In the genomic region with DNA sequence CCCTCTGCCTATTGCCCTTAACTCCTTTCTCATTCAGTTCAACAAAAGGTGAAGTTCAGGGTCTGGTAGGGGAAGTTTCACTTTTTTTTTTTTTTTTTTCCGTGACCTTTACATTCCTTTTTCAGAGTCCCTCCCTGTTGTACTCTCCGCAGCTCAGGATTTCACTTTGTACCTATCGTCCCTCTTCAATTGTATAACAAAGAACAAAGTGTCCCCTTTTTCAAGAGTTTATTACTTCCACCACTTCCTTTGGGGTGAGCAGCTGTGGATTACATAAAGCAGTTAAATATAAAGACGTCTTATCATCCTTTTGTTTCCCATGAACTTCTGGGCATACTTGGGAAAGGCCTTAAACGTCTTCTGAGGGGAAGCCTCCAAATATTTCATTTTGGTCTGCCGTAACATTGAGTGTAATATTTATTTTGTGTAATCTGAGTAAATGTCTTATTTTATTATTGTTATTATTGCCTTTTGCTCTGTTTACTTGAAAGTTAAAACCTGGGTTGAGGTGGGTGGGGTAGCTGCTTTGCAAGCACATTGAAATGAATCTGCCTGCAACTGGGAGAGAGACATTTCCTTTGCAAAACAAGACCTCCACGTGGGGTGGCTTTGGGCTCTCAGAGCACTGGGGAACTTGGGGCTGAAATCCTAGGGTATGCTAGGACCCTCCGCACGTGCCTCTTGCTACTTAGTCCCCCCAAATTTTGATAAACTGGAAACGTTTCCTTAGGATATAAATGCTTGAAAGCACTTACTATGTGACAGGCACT, we compare ENCODE assay signal across 16 cellular contexts.
"Had no signal": no experiment of that assay in that cellular context is flagged by ENCODE, and none has a peak within 500 bp of the region (broad histone marks: within the 10 kb centered on the region; RNA-seq: fewer than 3 reads in every experiment).

No MANE protein-coding gene starts in this region.

- H3K4me3 ChIP-seq: colonic mucosa, heart left ventricle, smooth muscle cell, suprapubic skin had no signal

- H3K9me3 ChIP-seq: colonic mucosa, heart left ventricle, suprapubic skin had no signal

- H3K4me1 Mint-ChIP-seq: activated naive CD4-positive, alpha-beta T cell treated with anti-CD3 and anti-CD28 coated beads, Interleukin-2, amount 50 U/mL, for 24 hours had no signal

- H3K36me3 ChIP-seq: colonic mucosa, heart left ventricle had no signal

- H3K27me3 Mint-ChIP-seq: activated CD4-positive, alpha-beta T cell treated with anti-CD3 and anti-CD28 coated beads, Interleukin-2, amount 10 ng/mL, durations not matched to agents 24 days and 14 days; activated naive CD4-positive, alpha-beta T cell treated with anti-CD3 and anti-CD28 coated beads, Interleukin-2, amount 50 U/mL, for 24 hours; progenitor cell of endocrine pancreas; stimulated activated naive CD8-positive, alpha-beta T cell treated with anti-CD3 and anti-CD28 coated beads, Interleukin-15, Interleukin-2, amounts not matched to agents 100 ng/mL and 50 ng/mL, for 24 hours had no signal

- H3K27ac Mint-ChIP-seq: activated CD4-positive, alpha-beta T cell treated with anti-CD3 and anti-CD28 coated beads, Interleukin-2, amount 10 ng/mL, durations not matched to agents 24 days and 14 days; activated CD8-positive, alpha-beta T cell treated with anti-CD3 and anti-CD28 coated beads, Interleukin-2, amount 10 ng/mL, durations not matched to agents 7 days and 5 days; activated naive CD4-positive, alpha-beta T cell treated with anti-CD3 and anti-CD28 coated beads, Interleukin-2, amount 50 U/mL, for 24 hours; progenitor cell of endocrine pancreas; stimulated activated naive CD8-positive, alpha-beta T cell treated with anti-CD3 and anti-CD28 coated beads, Interleukin-15, Interleukin-2, amounts not matched to agents 100 ng/mL and 50 ng/mL, for 24 hours; type B pancreatic cell had no signal

- H3K27ac ChIP-seq: colonic mucosa, suprapubic skin had no signal

- H3K4me1 ChIP-seq: colonic mucosa, suprapubic skin had no signal

- ATAC-seq: activated CD8-positive, alpha-beta T cell treated with anti-CD3 and anti-CD28 coated beads, Interleukin-2, amount 10 ng/mL, durations not matched to agents 7 days and 5 days had no signal

- DNase-seq: activated CD4-positive, alpha-beta T cell treated with anti-CD3 and anti-CD28 coated beads, Interleukin-2, amount 10 ng/mL, durations not matched to agents 24 days and 14 days; activated CD4-positive, CD25-positive, alpha-beta regulatory T cell; activated CD8-positive, alpha-beta memory T cell treated with anti-CD3 and anti-CD28 coated beads, Interleukin-2, amount 50 U/mL, for 4 hours; activated CD8-positive, alpha-beta T cell treated with anti-CD3 and anti-CD28 coated beads, Interleukin-2, amount 10 ng/mL, durations not matched to agents 7 days and 5 days; activated effector memory CD4-positive, alpha-beta T cell treated with anti-CD3 and anti-CD28 coated beads, Interleukin-2, amount 50 U/mL, for 16 hours; activated T-cell treated with anti-CD3 and anti-CD28 coated beads, Interleukin-2, amount 50 U/mL, for 48 hours; central memory CD4-positive, alpha-beta T cell; colonic mucosa; heart left ventricle; right cardiac atrium had no signal

- H3K27me3 ChIP-seq: colonic mucosa, heart left ventricle, suprapubic skin had no signal

- H3K9me3 Mint-ChIP-seq: activated CD4-positive, alpha-beta T cell treated with anti-CD3 and anti-CD28 coated beads, Interleukin-2, amount 10 ng/mL, durations not matched to agents 24 days and 14 days; activated naive CD4-positive, alpha-beta T cell treated with anti-CD3 and anti-CD28 coated beads, Interleukin-2, amount 50 U/mL, for 24 hours; stimulated activated naive CD8-positive, alpha-beta T cell treated with anti-CD3 and anti-CD28 coated beads, Interleukin-15, Interleukin-2, amounts not matched to agents 100 ng/mL and 50 ng/mL, for 24 hours had no signal

- H3K4me3 Mint-ChIP-seq: activated CD4-positive, alpha-beta T cell treated with anti-CD3 and anti-CD28 coated beads, Interleukin-2, amount 10 ng/mL, durations not matched to agents 24 days and 14 days; activated CD8-positive, alpha-beta T cell treated with anti-CD3 and anti-CD28 coated beads, Interleukin-2, amount 10 ng/mL, durations not matched to agents 7 days and 5 days; activated naive CD4-positive, alpha-beta T cell treated with anti-CD3 and anti-CD28 coated beads, Interleukin-2, amount 50 U/mL, for 24 hours; stimulated activated naive CD8-positive, alpha-beta T cell treated with anti-CD3 and anti-CD28 coated beads, Interleukin-15, Interleukin-2, amounts not matched to agents 100 ng/mL and 50 ng/mL, for 24 hours; type B pancreatic cell had no signal
